7 cellular contexts compared by ENCODE assay signal in genomic region chr16:87702325-87702811, GRCh38.
DNase-seq lines count a peak whose midpoint lies in the region; ATAC-seq and TF ChIP-seq lines count a peak whose summit lies in the region.

No MANE protein-coding gene starts in this region.

- no peaks in the 10 kb centered on the region for H3K27me3 Mint-ChIP-seq in endodermal cell (ENCODE audit: insufficient read depth)

- peaks cover 41% of the 10 kb centered on the region for H3K36me3 Mint-ChIP-seq in endodermal cell (ENCODE audit: low read depth)

- peak; percentile 82 for TF ChIP-seq CTCF in endodermal cell (conservative IDR thresholded peaks at IDR 0.05)

- no peak overlapping the region for H3K4me3 Mint-ChIP-seq in endodermal cell

- H3K36me3 ChIP-seq in endodermal cell (ENCODE audit: control insufficient read depth, insufficient read depth, low read length): peaks cover 26% of the 10 kb centered on the region

- peaks cover 14% of the 10 kb centered on the region for H3K4me1 Mint-ChIP-seq in endodermal cell

- no peaks in the 10 kb centered on the region for H3K9me3 Mint-ChIP-seq in endodermal cell

- H3K27ac ChIP-seq in endodermal cell (ENCODE audit: low read depth, low read length): no peak overlapping the region

- H3K9me3 ChIP-seq in endodermal cell (ENCODE audit: control insufficient read depth, low read length): no peaks in the 10 kb centered on the region

- no peak overlapping the region for H3K27ac Mint-ChIP-seq in endodermal cell

- peaks cover 9% of the 10 kb centered on the region for H3K4me1 ChIP-seq in endodermal cell (ENCODE audit: control insufficient read depth, insufficient read depth, low read length)

- intact Hi-C loops in sciatic nerve (cut with DNase I): no loop called here

- ATAC-seq in GM18519 (IDR thresholded peaks at IDR 0.05; ENCODE audit: low FRiP score, unreplicated experiment): peak; percentile 38
- peak; percentile 46 for ATAC-seq in HG02852 (IDR thresholded peaks at IDR 0.05; ENCODE audit: unreplicated experiment)
- peak; percentile 40 for ATAC-seq in sciatic nerve
- ATAC-seq in GM18517 (IDR thresholded peaks at IDR 0.05; ENCODE audit: unreplicated experiment): no peak
- ATAC-seq in HG02973 (IDR thresholded peaks at IDR 0.05; ENCODE audit: unreplicated experiment): no peak

- DNase-seq in UCSD-AML1 (lab: John Stamatoyannopoulos, UW; ENCODE audit: unreplicated experiment): peak; percentile 65
- DNase-seq in endodermal cell: peak; percentile 88
- no peak for DNase-seq in sciatic nerve (ENCODE audit: low spot score)

- no peak overlapping the region for H3K9ac ChIP-seq in endodermal cell (ENCODE audit: extremely low read depth, low read length, poor library complexity, severe bottlenecking)

- WGBS in endodermal cell (ENCODE audit: insufficient coverage in 1 of 2, insufficient read length in 1 of 2), 2 experiments: 84 to 88% methylated on average over 11 to 19 of the region's 19 CpGs

- H3K4me3 ChIP-seq in endodermal cell (ENCODE audit: low read length): no peak overlapping the region

- H3K27me3 ChIP-seq in endodermal cell (ENCODE audit: control insufficient read depth, insufficient read depth, low read length, poor library complexity, severe bottlenecking): no peaks in the 10 kb centered on the region

Comparison
In these comparisons a context has a peak if more than half of its experiments do, and no peak if none do; other contexts are left out.
1. ATAC-seq: peak in GM18519 (single experiment), HG02852 (single experiment) and sciatic nerve (single experiment); none in GM18517 (single experiment) and HG02973 (single experiment).